Comparison of ENCODE assay signal across 2 cellular contexts in genomic region chr9:127780126-127780885, GRCh38.
TF ChIP-seq lines count a peak whose summit lies in the region.

No MANE protein-coding gene starts in this region.

TF ChIP-seq in SK-N-SH, 30 proteins besides CTCF, POLR2A, EP300 and RAD21 (continued from another document):
- no peak for TF ChIP-seq ZBTB33 (IDR thresholded peaks at IDR 0.05; ENCODE audit: borderline replicate concordance, low read depth)
- TF ChIP-seq FOSL2 (IDR thresholded peaks at IDR 0.05; ENCODE audit: borderline replicate concordance, low read depth) = no peak

TF ChIP-seq in SK-N-SH treated with all-trans-retinoic acid at 6 μM for 48 hours, 23 proteins besides CTCF, POLR2A, EP300 and RAD21 (continued from another document):
- TF ChIP-seq ARNTL (CRISPR knock-in tag; IDR thresholded peaks at IDR 0.05; ENCODE audit: borderline replicate concordance, low read depth) (no peak), TOX (CRISPR knock-in tag; IDR thresholded peaks at IDR 0.05; ENCODE audit: borderline replicate concordance) (no peak), ZFP3 (CRISPR knock-in tag; IDR thresholded peaks at IDR 0.05) (no peak)
